20 cellular contexts compared by ENCODE assay signal in genomic region chr12:3173008-3173553, GRCh38.
"Had no signal": no experiment of that assay in that cellular context is flagged by ENCODE, and none has a peak within 500 bp of the region (broad histone marks: within the 10 kb centered on the region; RNA-seq: fewer than 3 reads in every experiment).

No MANE protein-coding gene starts in this region.

- ATAC-seq: activated CD8-positive, alpha-beta memory T cell treated with anti-CD3 and anti-CD28 coated beads, Interleukin-2, amount 10 ng/mL, durations not matched to agents 7 days and 5 days; stimulated activated naive CD8-positive, alpha-beta T cell treated with anti-CD3 and anti-CD28 coated beads, Interleukin-15, Interleukin-2, amounts not matched to agents 100 U/mL and 50 U/mL, for 24 hours had no signal

- H3K27me3 ChIP-seq: tibial artery, uterus had no signal

- H3K9me3 Mint-ChIP-seq: activated B cell treated with CpG ODN at 0.5 μM for 24 hours; activated CD4-positive, alpha-beta memory T cell treated with anti-CD3 and anti-CD28 coated beads, Interleukin-2, amount 10 ng/mL, durations not matched to agents 7 days and 5 days; nephron progenitor cell; T-helper 2 cell treated with Interferon-gamma antibody and Interleukin-4, amounts not matched to agents 5 μg/mL and 100 μg/mL, for 36 hours had no signal

- H3K4me3 Mint-ChIP-seq: activated B cell treated with CpG ODN at 0.5 μM for 24 hours; activated CD4-positive, alpha-beta memory T cell treated with anti-CD3 and anti-CD28 coated beads, Interleukin-2, amount 10 ng/mL, durations not matched to agents 7 days and 5 days; activated CD8-positive, alpha-beta memory T cell treated with anti-CD3 and anti-CD28 coated beads, Interleukin-2, amount 10 ng/mL, durations not matched to agents 7 days and 5 days; activated naive CD8-positive, alpha-beta T cell; nephron progenitor cell; T-helper 2 cell treated with Interferon-gamma antibody and Interleukin-4, amounts not matched to agents 5 μg/mL and 100 μg/mL, for 36 hours had no signal

- H3K36me3 Mint-ChIP-seq: activated CD8-positive, alpha-beta memory T cell treated with anti-CD3 and anti-CD28 coated beads, Interleukin-2, amount 10 ng/mL, durations not matched to agents 7 days and 5 days; activated naive CD8-positive, alpha-beta T cell had no signal

- H3K27ac Mint-ChIP-seq: activated B cell treated with CpG ODN at 0.5 μM for 24 hours; activated CD4-positive, alpha-beta memory T cell treated with anti-CD3 and anti-CD28 coated beads, Interleukin-2, amount 10 ng/mL, durations not matched to agents 7 days and 5 days; activated CD8-positive, alpha-beta memory T cell treated with anti-CD3 and anti-CD28 coated beads, Interleukin-2, amount 10 ng/mL, durations not matched to agents 7 days and 5 days; activated naive CD8-positive, alpha-beta T cell; nephron progenitor cell; T-helper 2 cell treated with Interferon-gamma antibody and Interleukin-4, amounts not matched to agents 5 μg/mL and 100 μg/mL, for 36 hours had no signal

- DNase-seq: activated B cell treated with CpG ODN at 0.5 μM for 24 hours; activated CD4-positive, alpha-beta memory T cell treated with anti-CD3 and anti-CD28 coated beads, Interleukin-2, amount 10 ng/mL, durations not matched to agents 7 days and 5 days; activated CD4-positive, alpha-beta T cell treated with anti-CD3 and anti-CD28 coated beads for 48 hours; activated CD8-positive, alpha-beta memory T cell treated with anti-CD3 and anti-CD28 coated beads, Interleukin-2, amount 10 ng/mL, durations not matched to agents 7 days and 5 days; dorsolateral prefrontal cortex; foreskin fibroblast; hippocampal formation; islet precursor cell; mammary epithelial cell; midbrain; nephron progenitor cell; occipital lobe; stimulated activated CD4-positive, alpha-beta T cell treated with anti-CD3 and anti-CD28 coated beads, Interleukin-2, amount 100 ng/mL, for 24 hours; stimulated activated naive CD8-positive, alpha-beta T cell treated with anti-CD3 and anti-CD28 coated beads, Interleukin-15, Interleukin-2, amounts not matched to agents 100 U/mL and 50 U/mL, for 24 hours; substantia nigra; tibial artery; uterus had no signal

- H3K27ac ChIP-seq: dorsolateral prefrontal cortex, epithelial cell of prostate, tibial artery, uterus had no signal

- H3K4me1 ChIP-seq: uterus had no signal

- H3K4me1 Mint-ChIP-seq: activated CD4-positive, alpha-beta memory T cell treated with anti-CD3 and anti-CD28 coated beads, Interleukin-2, amount 10 ng/mL, durations not matched to agents 7 days and 5 days; activated CD8-positive, alpha-beta memory T cell treated with anti-CD3 and anti-CD28 coated beads, Interleukin-2, amount 10 ng/mL, durations not matched to agents 7 days and 5 days had no signal

- H3K4me3 ChIP-seq: dorsolateral prefrontal cortex, tibial artery, uterus had no signal

- H3K36me3 ChIP-seq: tibial artery, uterus had no signal

- H3K9me3 ChIP-seq: tibial artery, uterus had no signal
